ENCODE assay signal across 8 cellular contexts in the genomic region with DNA sequence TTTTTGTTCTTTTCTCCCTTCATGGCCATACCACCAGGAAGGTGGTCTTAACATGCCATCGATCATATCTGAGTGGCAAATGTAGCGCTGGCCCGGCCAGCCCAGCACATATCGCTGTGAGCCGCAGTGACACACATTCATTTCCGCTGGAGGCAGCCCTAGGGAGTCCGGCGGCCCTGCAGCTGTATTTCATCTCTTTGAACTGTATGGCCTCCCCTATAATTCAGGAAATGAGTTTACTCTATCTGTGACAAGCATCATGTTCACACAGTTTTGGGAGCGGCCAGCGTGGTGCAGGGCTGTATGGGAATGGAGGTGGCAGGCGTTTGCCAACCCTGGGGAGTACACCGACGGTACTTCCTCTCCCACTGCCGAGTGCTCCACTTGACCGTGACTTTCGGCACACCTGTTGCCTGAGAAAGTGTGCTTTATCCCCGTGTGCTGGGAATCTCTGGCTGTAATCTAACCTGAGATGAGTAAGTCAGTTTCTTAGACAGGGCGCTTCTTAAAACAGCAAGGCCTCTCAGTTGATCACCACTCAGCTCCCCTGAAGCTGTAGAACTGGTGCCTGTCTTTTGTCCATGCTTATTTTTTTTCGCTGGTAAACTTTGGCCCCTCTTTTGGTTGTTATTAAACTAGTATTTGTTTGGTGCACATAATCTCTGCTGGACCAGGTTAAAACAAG.
DNase-seq lines count a peak whose midpoint lies in the region; ATAC-seq and TF ChIP-seq lines count a peak whose summit lies in the region.

No MANE protein-coding gene starts in this region.

- 43 to 61% (median 54%) methylated on average over 19 of the region's 19 CpGs for WGBS in heart left ventricle, 4 donors

- H3K9me3 ChIP-seq in heart left ventricle: no peaks in the 10 kb centered on the region

- peaks cover 32% of the 10 kb centered on the region for H3K4me1 Mint-ChIP-seq in stimulated activated memory B cell treated with anti-CD40 and anti-IgM and Interleukin-4, amounts not matched to agents 10 μg/mL and 1 μg/mL and 100 μg/mL, for 72 hours

- peak; percentile 70 for ATAC-seq in GM21717 (IDR thresholded peaks at IDR 0.05; ENCODE audit: unreplicated experiment)
- peak; percentile 46 to 75 (median 64) for ATAC-seq in heart left ventricle
- ATAC-seq in stimulated activated memory B cell treated with anti-CD40 and anti-IgM and Interleukin-4, amounts not matched to agents 10 μg/mL and 1 μg/mL and 100 μg/mL, for 72 hours: peak; percentile 84

- H3K36me3 Mint-ChIP-seq in stimulated activated memory B cell treated with anti-CD40 and anti-IgM and Interleukin-4, amounts not matched to agents 10 μg/mL and 1 μg/mL and 100 μg/mL, for 72 hours: no peaks in the 10 kb centered on the region

- no peaks in the 10 kb centered on the region for H3K36me3 ChIP-seq in heart left ventricle

- TF ChIP-seq POLR2A in heart left ventricle (IDR thresholded peaks at IDR 0.05): no peak

- intact Hi-C loops in heart left ventricle (cut with DNase I): no loop called here

- peak overlapping the region; percentile 82 for H3K27ac Mint-ChIP-seq in stimulated activated memory B cell treated with anti-CD40 and anti-IgM and Interleukin-4, amounts not matched to agents 10 μg/mL and 1 μg/mL and 100 μg/mL, for 72 hours

- peak overlapping the region in 1 of 12 donors; percentile 27 for H3K4me3 ChIP-seq in heart left ventricle

- H3K9me3 Mint-ChIP-seq in stimulated activated memory B cell treated with anti-CD40 and anti-IgM and Interleukin-4, amounts not matched to agents 10 μg/mL and 1 μg/mL and 100 μg/mL, for 72 hours: no peaks in the 10 kb centered on the region

- DNase-seq in DMS153 treated with DMSO at 0.1 percent for 48 hours (lab: John Stamatoyannopoulos, UW; ENCODE audit: unreplicated experiment) (peak; percentile 57), NCI-H1105 (lab: John Stamatoyannopoulos, UW) (peak; percentile 18), heart left ventricle (peak in 3 of 5 donors; percentile 38 to 70 (median 45)), NCI-H82 (lab: John Stamatoyannopoulos, UW) (no peak), GF-D8 (lab: John Stamatoyannopoulos, UW) (no peak)
- peak; percentile 59 to 69 for DNase-seq in activated CD4-positive, alpha-beta T cell treated with anti-CD3 and anti-CD28 coated beads, Interleukin-2, amount 50 U/mL, for 48 hours

- no peak for TF ChIP-seq CTCF in heart left ventricle (IDR thresholded peaks at IDR 0.05)

- peaks cover 0 to 58% (median 29%) of the 10 kb centered on the region in 12 donors for H3K4me1 ChIP-seq in heart left ventricle

- H3K27me3 ChIP-seq in heart left ventricle: no peaks in the 10 kb centered on the region

- no peaks in the 10 kb centered on the region for H3K27me3 Mint-ChIP-seq in stimulated activated memory B cell treated with anti-CD40 and anti-IgM and Interleukin-4, amounts not matched to agents 10 μg/mL and 1 μg/mL and 100 μg/mL, for 72 hours

- peak overlapping the region; percentile 62 for H3K4me3 Mint-ChIP-seq in stimulated activated memory B cell treated with anti-CD40 and anti-IgM and Interleukin-4, amounts not matched to agents 10 μg/mL and 1 μg/mL and 100 μg/mL, for 72 hours

- H3K27ac ChIP-seq in heart left ventricle: peak overlapping the region in 1 of 12 donors; percentile 22

Comparison
In these comparisons a context has a peak if more than half of its experiments do, and no peak if none do; other contexts are left out.
1. DNase-seq: peak in DMS153 treated with DMSO at 0.1 percent for 48 hours (single experiment), NCI-H1105 (single experiment), activated CD4-positive, alpha-beta T cell treated with anti-CD3 and anti-CD28 coated beads, Interleukin-2, amount 50 U/mL, for 48 hours (2 of 2) and heart left ventricle (3 of 5); none in NCI-H82 (single experiment) and GF-D8 (single experiment).
2. Peak in every context shown above with its lines, with median percentiles within 50 percentile points of each other: ATAC-seq.